In the genomic region with DNA sequence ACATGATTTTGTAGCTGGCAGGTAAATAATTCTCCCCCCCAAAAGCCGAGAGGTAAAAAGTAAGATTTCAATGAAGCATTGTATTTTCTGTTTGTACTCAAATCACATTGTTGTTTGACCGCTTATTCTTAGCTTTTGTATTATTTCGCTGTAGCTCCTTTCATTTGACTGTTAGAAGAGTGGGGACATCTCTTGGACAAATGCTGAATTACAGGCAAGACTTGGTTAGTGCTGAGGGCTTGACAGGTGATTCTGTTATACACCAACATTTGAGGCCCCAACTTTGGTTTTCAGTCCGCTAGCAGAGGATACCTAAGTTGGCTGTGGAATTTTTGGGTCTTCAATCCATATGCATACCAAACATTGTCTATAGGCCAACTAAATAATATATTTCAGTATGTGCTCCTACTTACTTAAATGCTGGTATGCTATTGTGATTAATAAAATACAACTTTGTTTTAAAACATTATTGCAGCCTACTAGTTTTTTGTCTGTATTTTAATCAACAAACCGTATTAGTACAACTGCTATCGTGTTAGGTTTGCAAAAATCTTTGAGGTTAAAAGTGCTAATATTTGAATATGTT, we compare ENCODE assay signal across 8 cellular contexts.
DNase-seq lines count a peak whose midpoint lies in the region; ATAC-seq, FAIRE-seq and TF ChIP-seq lines count a peak whose summit lies in the region.

No MANE protein-coding gene starts in this region.

- no TSS peak for BruUV-seq in OCI-LY7 (replicated peaks; lab: Mats Ljungman, UMichigan)
- BruUV-seq in mammary epithelial cell (replicated peaks; lab: Mats Ljungman, UMichigan) = no TSS peak

- peaks cover 4% of the 10 kb centered on the region; the same call in 1 of the 2 replicates for H4K20me1 ChIP-seq in OCI-LY7 (ENCODE audit: insufficient read depth, low read length)
- H4K20me1 ChIP-seq in mammary epithelial cell (ENCODE audit: insufficient read depth, low read length) = no peaks in the 10 kb centered on the region

- H3K79me2 ChIP-seq in OCI-LY7 (ENCODE audit: insufficient read depth, low read depth, low read length) (peaks cover 28% of the 10 kb centered on the region; the same call in 1 of the 2 replicates), mammary epithelial cell (ENCODE audit: insufficient read depth, low read length) (peaks cover 71% of the 10 kb centered on the region)

- no peak overlapping the region for H3K9ac ChIP-seq in mammary epithelial cell (ENCODE audit: insufficient read depth, low read length)

- POLR2A ChIA-PET in activated CD4-positive, alpha-beta T cell treated with anti-CD3 and anti-CD28 coated beads for 36 hours (lab: Charles Lee) = interaction anchor here (0.6 to 0.9 kb wide), 4 partner anchors 62 to 585 kb away, joined by 3 to 7 read pairs (median 5); no protein-coding TSS in a partner anchor
- POLR2A ChIA-PET in OCI-LY7 (lab: Charles Lee) = interaction anchor here (0.6 to 0.9 kb wide), 10 partner anchors 10 to 369 kb away, joined by 3 to 9 read pairs (median 4); no protein-coding TSS in a partner anchor

- no peak overlapping the region for H3K4me2 ChIP-seq in OCI-LY7 (ENCODE audit: low read length)
- H3K4me2 ChIP-seq in mammary epithelial cell (ENCODE audit: insufficient read depth, low read depth, low read length) = no peak overlapping the region

- peaks cover 27% of the 10 kb centered on the region for H3K4me1 Mint-ChIP-seq in activated CD4-positive, alpha-beta T cell treated with anti-CD3 and anti-CD28 coated beads for 36 hours

- H3K9me3 ChIP-seq in OCI-LY7 (ENCODE audit: low read length) (no peaks in the 10 kb centered on the region), mammary epithelial cell (replicated peaks; ENCODE audit: insufficient read depth, low read length) (no peaks in the 10 kb centered on the region)

- peak; percentile 71 for ATAC-seq in activated CD4-positive, alpha-beta T cell treated with anti-CD3 and anti-CD28 coated beads for 36 hours
- ATAC-seq in left lobe of liver (peak; percentile 97), HG02885 (IDR thresholded peaks at IDR 0.05; ENCODE audit: poor library complexity, unreplicated experiment) (no peak)

- H3K27me3 Mint-ChIP-seq in activated CD4-positive, alpha-beta T cell treated with anti-CD3 and anti-CD28 coated beads for 36 hours = no peaks in the 10 kb centered on the region

- peak; percentile 46 for DNase-seq in activated CD4-positive, alpha-beta T cell treated with anti-CD3 and anti-CD28 coated beads for 36 hours
- DNase-seq in activated CD4-positive, alpha-beta T cell treated with anti-CD3 and anti-CD28 coated beads, Interleukin-2, amount 50 U/mL, for 48 hours = no peak
- peak; percentile 84 for DNase-seq in KBM-7
- peak; percentile 72 for DNase-seq in OCI-LY7 (ENCODE audit: low spot score)
- peak; percentile 45 for DNase-seq in mammary epithelial cell
- DNase-seq in left lobe of liver (ENCODE audit: low spot score) = no peak
- peak; percentile 54 for DNase-seq in urothelium cell line (ENCODE audit: low spot score)

- H2AFZ ChIP-seq in OCI-LY7 (ENCODE audit: low read length) (no peak overlapping the region), mammary epithelial cell (ENCODE audit: low read depth, low read length) (no peak overlapping the region)

- WGBS in mammary epithelial cell (ENCODE audit: low coverage, missing lambda C conversion rate) = 30% methylated on average over 6 of the region's 6 CpGs

- no peaks in the 10 kb centered on the region for H3K9me3 Mint-ChIP-seq in activated CD4-positive, alpha-beta T cell treated with anti-CD3 and anti-CD28 coated beads for 36 hours (ENCODE audit: low read depth)

- CTCF ChIA-PET in activated CD4-positive, alpha-beta T cell treated with anti-CD3 and anti-CD28 coated beads for 36 hours (lab: Charles Lee) = interaction anchor here (0.6 to 2.0 kb wide), 47 partner anchors 9 to 556 kb away, joined by 3 to 21 read pairs (median 4); a partner anchor contains a TSS
- CTCF ChIA-PET in OCI-LY7 (lab: Charles Lee; ENCODE audit: unreplicated experiment) (interaction anchor here (0.5 to 1.1 kb wide), 2 partner anchors 9 to 123 kb away, joined by 3 read pairs; no protein-coding TSS in a partner anchor), mammary epithelial cell (lab: Charles Lee; ENCODE audit: low non-redundant PET) (interaction anchor here (0.6 to 0.9 kb wide), 6 partner anchors 16 to 523 kb away, joined by 3 to 10 read pairs (median 6); a partner anchor contains a TSS)

- dilution Hi-C loops in mammary epithelial cell (cut with HindIII; ENCODE audit: low sequenced_read_pairs) = no loop called here

- H3K9me2 ChIP-seq in OCI-LY7 (ENCODE audit: insufficient read depth, low read length) = no peaks in the 10 kb centered on the region

- no peak overlapping the region for H3K4me3 Mint-ChIP-seq in activated CD4-positive, alpha-beta T cell treated with anti-CD3 and anti-CD28 coated beads for 36 hours

- H3K27me3 ChIP-seq in mammary epithelial cell (ENCODE audit: insufficient read depth, low read length) = no peaks in the 10 kb centered on the region

- H3K36me3 ChIP-seq in OCI-LY7 (ENCODE audit: insufficient read depth, low read length) (no peaks in the 10 kb centered on the region), mammary epithelial cell (ENCODE audit: insufficient read depth, low read length) (peaks cover 2% of the 10 kb centered on the region)

- intact Hi-C loops in activated CD4-positive, alpha-beta T cell treated with anti-CD3 and anti-CD28 coated beads for 36 hours (cut with DNase I, micrococcal nuclease) = loop anchor here (5.0 to 10.0 kb wide), 7 partner anchors 98 to 528 kb away; a partner anchor contains a TSS
- intact Hi-C loops in OCI-LY7 (cut with micrococcal nuclease; ENCODE audit: unreplicated experiment) (loop anchor here (5.0 to 10.0 kb wide), 3 partner anchors 141 to 518 kb away; no protein-coding TSS in a partner anchor), mammary epithelial cell (cut with micrococcal nuclease) (loop anchor here (5.0 kb wide), 5 partner anchors 101 to 521 kb away; a partner anchor contains a TSS)

- no peaks in the 10 kb centered on the region for H3K36me3 Mint-ChIP-seq in activated CD4-positive, alpha-beta T cell treated with anti-CD3 and anti-CD28 coated beads for 36 hours (ENCODE audit: low read depth)

- H3K27ac ChIP-seq in OCI-LY7 (ENCODE audit: low read depth, low read length, poor library complexity, severe bottlenecking) (no peak overlapping the region), mammary epithelial cell (ENCODE audit: insufficient read depth, low read depth, low read length) (no peak overlapping the region)

- H3K4me3 ChIP-seq in OCI-LY7 (ENCODE audit: low read depth, low read length, poor library complexity, severe bottlenecking) (no peak overlapping the region), mammary epithelial cell (replicated peaks in 1 of 3; ENCODE audit: insufficient read depth in 1 of 3, low read depth in 2 of 3, low read length in 3 of 3) (no peak overlapping the region)

- TF ChIP-seq CTCF in OCI-LY7 (conservative IDR thresholded peaks at IDR 0.05; ENCODE audit: low read length) (peak; percentile 89), mammary epithelial cell (conservative IDR thresholded peaks at IDR 0.05 in 1 of 2, IDR thresholded peaks at IDR 0.05 in 1 of 2; ENCODE audit: extremely low read depth in 1 of 2, insufficient read depth in 1 of 2, low read depth in 1 of 2, low read length in 2 of 2) (peak; percentile 70 to 82)

- in situ Hi-C loops in KBM-7 (cut with MboI; ENCODE audit: low pct_unique_long_range_greater_than_20kb, low sequenced_read_pairs) = no loop called here
- in situ Hi-C loops in mammary epithelial cell (cut with MboI; ENCODE audit: low sequenced_read_pairs in 2 of 2) = no loop called here

- FAIRE-seq in urothelium cell line (lab: Jason Lieb, UNC) = no peak

- H3K27ac Mint-ChIP-seq in activated CD4-positive, alpha-beta T cell treated with anti-CD3 and anti-CD28 coated beads for 36 hours = no peak overlapping the region

- no peaks in the 10 kb centered on the region for H3K4me1 ChIP-seq in OCI-LY7 (ENCODE audit: insufficient read depth, low read length, poor library complexity, severe bottlenecking)
- H3K4me1 ChIP-seq in mammary epithelial cell (ENCODE audit: insufficient read depth, low read length) = no peaks in the 10 kb centered on the region

Comparison
In these comparisons a context has a peak if more than half of its experiments do, and no peak if none do; other contexts are left out.
1. DNase-seq: peak in activated CD4-positive, alpha-beta T cell treated with anti-CD3 and anti-CD28 coated beads for 36 hours (single experiment), KBM-7 (single experiment), OCI-LY7 (single experiment), mammary epithelial cell (single experiment) and urothelium cell line (single experiment); none in activated CD4-positive, alpha-beta T cell treated with anti-CD3 and anti-CD28 coated beads, Interleukin-2, amount 50 U/mL, for 48 hours (0 of 2) and left lobe of liver (single experiment).